16 cellular contexts compared by ENCODE assay signal in the genomic region with DNA sequence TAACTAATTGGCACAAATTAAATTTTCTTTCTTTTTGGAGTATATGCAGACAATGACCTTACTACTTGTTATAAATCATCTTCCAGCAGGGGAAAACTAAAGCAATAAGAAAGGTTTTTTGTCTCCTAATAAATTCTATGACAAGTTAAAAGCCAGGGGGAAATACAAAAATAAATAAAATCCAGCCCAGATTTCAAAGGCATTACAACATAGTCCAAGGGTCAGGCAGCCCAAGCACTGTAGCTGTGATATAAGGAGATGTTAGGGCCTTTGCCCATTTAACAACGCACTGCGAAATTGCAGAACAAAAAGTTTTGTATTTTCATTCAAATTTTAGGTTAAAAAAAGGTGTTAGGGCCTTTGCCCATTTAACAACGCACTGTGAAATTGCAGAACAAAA. TPM values are rescaled to one million over a fixed set of nuclear protein-coding genes. Genes with fewer than 3 reads are reported as not detected.
DNase-seq lines count a peak whose midpoint lies in the region; ATAC-seq and TF ChIP-seq lines count a peak whose summit lies in the region.
"Had no signal": no experiment of that assay in that cellular context is flagged by ENCODE, and none has a peak within 500 bp of the region (broad histone marks: within the 10 kb centered on the region; RNA-seq: fewer than 3 reads in every experiment).

No MANE protein-coding gene starts in this region.

- H3K36me3 ChIP-seq in uterus = no peaks in the 10 kb centered on the region
- H3K36me3 ChIP-seq: Peyer's patch had no signal

- H3K4me1 Mint-ChIP-seq in brain = peaks cover 48% of the 10 kb centered on the region
- peaks cover 67% of the 10 kb centered on the region for H3K4me1 Mint-ChIP-seq in nephron progenitor cell
- H3K4me1 Mint-ChIP-seq in T-cell = no peaks in the 10 kb centered on the region
- no peaks in the 10 kb centered on the region for H3K4me1 Mint-ChIP-seq in activated naive CD8-positive, alpha-beta T cell treated with anti-CD3 and anti-CD28 coated beads, Interleukin-2, amount 50 U/mL, for 24 hours
- H3K4me1 Mint-ChIP-seq: CD8-positive, alpha-beta memory T cell had no signal

- POLR2A ChIA-PET in T-cell (lab: Charles Lee) = no interaction called here

- H3K9me3 ChIP-seq in uterus = no peaks in the 10 kb centered on the region
- H3K9me3 ChIP-seq: Peyer's patch had no signal

- TF ChIP-seq POLR2A in uterus (IDR thresholded peaks at IDR 0.05) = no peak

- H3K27ac Mint-ChIP-seq in brain = peak overlapping the region in 4 of 5 experiments; percentile 61 to 88 (median 67)
- H3K27ac Mint-ChIP-seq in nephron progenitor cell = peak overlapping the region; percentile 19
- no peak overlapping the region for H3K27ac Mint-ChIP-seq in T-cell
- no peak overlapping the region for H3K27ac Mint-ChIP-seq in activated naive CD8-positive, alpha-beta T cell treated with anti-CD3 and anti-CD28 coated beads, Interleukin-2, amount 50 U/mL, for 24 hours

- H3K36me3 Mint-ChIP-seq in brain = no peaks in the 10 kb centered on the region
- no peaks in the 10 kb centered on the region for H3K36me3 Mint-ChIP-seq in nephron progenitor cell (ENCODE audit: low read depth)
- no peaks in the 10 kb centered on the region for H3K36me3 Mint-ChIP-seq in T-cell
- no peaks in the 10 kb centered on the region for H3K36me3 Mint-ChIP-seq in activated naive CD8-positive, alpha-beta T cell treated with anti-CD3 and anti-CD28 coated beads, Interleukin-2, amount 50 U/mL, for 24 hours (ENCODE audit: low read depth)
- H3K36me3 Mint-ChIP-seq: CD8-positive, alpha-beta memory T cell had no signal

- peaks cover 0 to 5% of the 10 kb centered on the region in 2 donors for H3K4me1 ChIP-seq in uterus

- CTCF ChIA-PET in T-cell (lab: Charles Lee) = interaction anchor here in 1 of 2 donors (0.6 kb wide), 1 partner anchor 68 kb away, joined by 4 read pairs; no protein-coding TSS in a partner anchor

- DNase-seq in left colon (peak in 1 of 2 donors; percentile 26), nephron progenitor cell (no peak), uterus (no peak), pons (ENCODE audit: low spot score) (no peak), T-cell (no peak)
- DNase-seq in activated naive CD8-positive, alpha-beta T cell treated with anti-CD3 and anti-CD28 coated beads, Interleukin-2, amount 50 U/mL, for 24 hours = no peak
- DNase-seq: CD8-positive, alpha-beta memory T cell; DMS 273 treated with DMSO at 0.1 percent for 48 hours; HCEC 1CT; MV-4-11; NCI-H1417 treated with DMSO at 0.1 percent for 48 hours; NCI-H2029 treated with DMSO at 0.1 percent for 48 hours; NCI-H510A; Right ventricle myocardium superior had no signal

- H3K4me3 Mint-ChIP-seq in brain (peak overlapping the region in 3 of 5 experiments; percentile 16 to 50 (median 48)), nephron progenitor cell (peak overlapping the region; percentile 62), T-cell (no peak overlapping the region)
- no peak overlapping the region for H3K4me3 Mint-ChIP-seq in activated naive CD8-positive, alpha-beta T cell treated with anti-CD3 and anti-CD28 coated beads, Interleukin-2, amount 50 U/mL, for 24 hours
- H3K4me3 Mint-ChIP-seq: CD8-positive, alpha-beta memory T cell had no signal

- H3K4me3 ChIP-seq in uterus = no peak overlapping the region
- H3K4me3 ChIP-seq: Peyer's patch had no signal

- H3K27me3 Mint-ChIP-seq in brain (peaks cover 3% of the 10 kb centered on the region), nephron progenitor cell (ENCODE audit: low read depth, poor library complexity) (peaks cover 2% of the 10 kb centered on the region), T-cell (peaks cover 0 to 3% of the 10 kb centered on the region in 2 donors)
- H3K27me3 Mint-ChIP-seq in activated naive CD8-positive, alpha-beta T cell treated with anti-CD3 and anti-CD28 coated beads, Interleukin-2, amount 50 U/mL, for 24 hours = no peaks in the 10 kb centered on the region

- intact Hi-C loops in left colon (cut with DNase I, micrococcal nuclease) = no loop called here
- intact Hi-C loops in uterus (cut with DNase I; ENCODE audit: low total_unique reads) = no loop called here

- H3K9me3 Mint-ChIP-seq in brain (peaks cover 0 to 4% (median 0%) of the 10 kb centered on the region in 5 experiments), nephron progenitor cell (no peaks in the 10 kb centered on the region), T-cell (no peaks in the 10 kb centered on the region)
- no peaks in the 10 kb centered on the region for H3K9me3 Mint-ChIP-seq in activated naive CD8-positive, alpha-beta T cell treated with anti-CD3 and anti-CD28 coated beads, Interleukin-2, amount 50 U/mL, for 24 hours
- H3K9me3 Mint-ChIP-seq: CD8-positive, alpha-beta memory T cell had no signal

- H3K27ac ChIP-seq in uterus = peak overlapping the region; percentile 69

- TF ChIP-seq CTCF in brain (conservative IDR thresholded peaks at IDR 0.05) (no peak), nephron progenitor cell (IDR thresholded peaks at IDR 0.05) (no peak), uterus (IDR thresholded peaks at IDR 0.05) (no peak)

- ATAC-seq in left colon (peak; percentile 83), T-cell (replicated peaks in 1 of 4) (no peak)
- ATAC-seq in activated naive CD8-positive, alpha-beta T cell treated with anti-CD3 and anti-CD28 coated beads, Interleukin-2, amount 50 U/mL, for 24 hours = no peak

- no peaks in the 10 kb centered on the region for H3K27me3 ChIP-seq in uterus
- H3K27me3 ChIP-seq: Peyer's patch had no signal

RNA-seq across cellular contexts. Expression of gene CNKSR3, which starts 27.5 kb away (rescaled TPM):
- polyA plus RNA-seq in brain (ENCODE audit: insufficient read depth, low read depth, low replicate concordance) = 72.5 TPM
- 10 to 100 TPM; 11.6 to 49.4 TPM for total RNA-seq in left colon
- total RNA-seq in uterus = 10 to 100 TPM in 2 of 4 donors, 1 to 10 TPM in 2; 7.6 to 29.6 (median 12.4) TPM
- total RNA-seq in T-cell = under 1 TPM; 0.05 to 0.35 (median 0.20) TPM
- polyA plus RNA-seq: CD8-positive, alpha-beta memory T cell had no signal

Comparison
In these comparisons a context has a peak if more than half of its experiments do, and no peak if none do; other contexts are left out.
1. H3K27ac Mint-ChIP-seq: peak in brain (4 of 5) and nephron progenitor cell (single experiment); none in T-cell (0 of 2) and activated naive CD8-positive, alpha-beta T cell treated with anti-CD3 and anti-CD28 coated beads, Interleukin-2, amount 50 U/mL, for 24 hours (single experiment).
2. H3K4me3 Mint-ChIP-seq: peak in brain (3 of 5) and nephron progenitor cell (single experiment); none in T-cell (0 of 3) and activated naive CD8-positive, alpha-beta T cell treated with anti-CD3 and anti-CD28 coated beads, Interleukin-2, amount 50 U/mL, for 24 hours (single experiment).
3. RNA of gene CNKSR3, which starts 27.5 kb away (total RNA-seq): 11.6 to 49.4 TPM in left colon and 7.6 to 29.6 TPM in uterus; 0.05 to 0.35 TPM in T-cell; every median in the first group is over 4 times any median in the second.